In the genomic region with DNA sequence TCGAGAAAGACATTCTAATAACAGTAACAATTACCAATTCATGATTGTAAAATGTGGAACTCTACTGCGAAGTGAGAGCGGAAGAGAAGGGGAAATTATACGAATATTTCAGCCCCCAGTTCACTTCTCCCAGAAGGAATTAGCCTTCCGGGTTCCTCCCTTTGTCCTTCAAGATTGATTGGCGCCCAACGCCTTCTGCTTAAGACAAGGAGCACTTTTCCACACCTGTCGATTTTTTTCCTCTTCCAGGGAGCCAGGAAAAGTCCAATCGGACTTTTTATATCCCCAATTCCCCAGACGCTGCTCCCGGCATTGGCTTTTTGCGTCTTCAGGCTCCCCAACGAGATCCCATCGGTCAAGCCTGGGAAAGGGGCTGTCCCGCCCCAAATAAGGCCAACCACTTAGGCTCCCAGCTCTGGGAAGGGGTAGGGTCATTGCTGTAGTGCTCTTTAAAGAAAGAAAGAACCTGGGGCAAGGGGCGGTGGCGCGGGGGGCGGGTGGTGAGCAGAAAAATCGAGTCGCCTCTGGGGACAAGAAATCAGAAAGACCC, we compare ENCODE assay signal across 1 cellular context.
A peak's percentile ranks its signal among the peaks of the same experiment; 100 is the strongest.
TF ChIP-seq lines count a peak whose summit lies in the region.

No MANE protein-coding gene starts in this region.

TF ChIP-seq in H1, 55 proteins besides CTCF, POLR2A, EP300 and RAD21 (continued from another document):
- TF ChIP-seq SP1 (IDR thresholded peaks at IDR 0.05; ENCODE audit: low read depth, low read length) (no peak), SRF (IDR thresholded peaks at IDR 0.05; ENCODE audit: low read depth, low read length) (peak; percentile 80; the same call in 1 of the 2 replicates), SIX5 (IDR thresholded peaks at IDR 0.05; ENCODE audit: low read depth, low read length) (no peak), TAF1 (IDR thresholded peaks at IDR 0.05; ENCODE audit: low read depth, low read length) (0 out of 2 replicates have a peak, but pooled peaks have one; percentile 45), CHD1 (IDR thresholded peaks at IDR 0.05; ENCODE audit: low read depth, low read length) (0 out of 2 replicates have a peak, but pooled peaks have one; percentile 37), SIRT6 (IDR thresholded peaks at IDR 0.05; ENCODE audit: low read length) (no peak), PHF8 (conservative IDR thresholded peaks at IDR 0.05; ENCODE audit: low read depth, low read length) (no peak), SP4 (IDR thresholded peaks at IDR 0.05; ENCODE audit: low read length) (no peak), SUZ12 (IDR thresholded peaks at IDR 0.05; ENCODE audit: low read length) (no peak), MAX (IDR thresholded peaks at IDR 0.05) (no peak), BCL11A (IDR thresholded peaks at IDR 0.05; ENCODE audit: low read depth in 2 of 2, low read length in 2 of 2) (no peak), CEBPB (IDR thresholded peaks at IDR 0.05; ENCODE audit: low read depth, low read length) (no peak), EGR1 (IDR thresholded peaks at IDR 0.05; ENCODE audit: borderline replicate concordance, low read depth, low read length) (0 out of 2 replicates have a peak, but pooled peaks have one; percentile 3)
- TF ChIP-seq, protein P1, sequence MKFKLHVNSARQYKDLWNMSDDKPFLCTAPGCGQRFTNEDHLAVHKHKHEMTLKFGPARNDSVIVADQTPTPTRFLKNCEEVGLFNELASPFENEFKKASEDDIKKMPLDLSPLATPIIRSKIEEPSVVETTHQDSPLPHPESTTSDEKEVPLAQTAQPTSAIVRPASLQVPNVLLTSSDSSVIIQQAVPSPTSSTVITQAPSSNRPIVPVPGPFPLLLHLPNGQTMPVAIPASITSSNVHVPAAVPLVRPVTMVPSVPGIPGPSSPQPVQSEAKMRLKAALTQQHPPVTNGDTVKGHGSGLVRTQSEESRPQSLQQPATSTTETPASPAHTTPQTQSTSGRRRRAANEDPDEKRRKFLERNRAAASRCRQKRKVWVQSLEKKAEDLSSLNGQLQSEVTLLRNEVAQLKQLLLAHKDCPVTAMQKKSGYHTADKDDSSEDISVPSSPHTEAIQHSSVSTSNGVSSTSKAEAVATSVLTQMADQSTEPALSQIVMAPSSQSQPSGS (IDR thresholded peaks at IDR 0.05; ENCODE audit: low read length) = no peak
